Comparison of ENCODE assay signal across 1 cellular context in genomic region chr20:1855113-1855512, GRCh38.
TF ChIP-seq lines count a peak whose summit lies in the region.

No MANE protein-coding gene starts in this region.

TF ChIP-seq in HepG2, 621 proteins besides CTCF, POLR2A, EP300 and RAD21 (continued from another document and continues in another):
- TF ChIP-seq, protein P1, sequence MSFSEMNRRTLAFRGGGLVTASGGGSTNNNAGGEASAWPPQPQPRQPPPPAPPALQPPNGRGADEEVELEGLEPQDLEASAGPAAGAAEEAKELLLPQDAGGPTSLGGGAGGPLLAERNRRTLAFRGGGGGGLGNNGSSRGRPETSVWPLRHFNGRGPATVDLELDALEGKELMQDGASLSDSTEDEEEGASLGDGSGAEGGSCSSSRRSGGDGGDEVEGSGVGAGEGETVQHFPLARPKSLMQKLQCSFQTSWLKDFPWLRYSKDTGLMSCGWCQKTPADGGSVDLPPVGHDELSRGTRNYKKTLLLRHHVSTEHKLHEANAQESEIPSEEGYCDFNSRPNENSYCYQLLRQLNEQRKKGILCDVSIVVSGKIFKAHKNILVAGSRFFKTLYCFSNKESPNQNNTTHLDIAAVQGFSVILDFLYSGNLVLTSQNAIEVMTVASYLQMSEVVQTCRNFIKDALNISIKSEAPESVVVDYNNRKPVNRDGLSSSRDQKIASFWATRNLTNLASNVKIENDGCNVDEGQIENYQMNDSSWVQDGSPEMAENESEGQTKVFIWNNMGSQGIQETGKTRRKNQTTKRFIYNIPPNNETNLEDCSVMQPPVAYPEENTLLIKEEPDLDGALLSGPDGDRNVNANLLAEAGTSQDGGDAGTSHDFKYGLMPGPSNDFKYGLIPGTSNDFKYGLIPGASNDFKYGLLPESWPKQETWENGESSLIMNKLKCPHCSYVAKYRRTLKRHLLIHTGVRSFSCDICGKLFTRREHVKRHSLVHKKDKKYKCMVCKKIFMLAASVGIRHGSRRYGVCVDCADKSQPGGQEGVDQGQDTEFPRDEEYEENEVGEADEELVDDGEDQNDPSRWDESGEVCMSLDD (CRISPR knock-in tag; IDR thresholded peaks at IDR 0.05; ENCODE audit: borderline replicate concordance): no peak
- no peak for TF ChIP-seq NAIF1 (CRISPR knock-in tag; IDR thresholded peaks at IDR 0.05; ENCODE audit: borderline replicate concordance)
- TF ChIP-seq ZNF232 (CRISPR knock-in tag; IDR thresholded peaks at IDR 0.05; ENCODE audit: borderline replicate concordance): no peak
- TF ChIP-seq ZNF75D (CRISPR knock-in tag; IDR thresholded peaks at IDR 0.05; ENCODE audit: borderline replicate concordance): no peak
- TF ChIP-seq MAF1 (CRISPR knock-in tag; IDR thresholded peaks at IDR 0.05; ENCODE audit: borderline replicate concordance): no peak; the same call in 1 of the 2 replicates
- TF ChIP-seq CBX5 (CRISPR knock-in tag; IDR thresholded peaks at IDR 0.05; ENCODE audit: borderline replicate concordance): no peak
- no peak for TF ChIP-seq CHD4 (IDR thresholded peaks at IDR 0.05; ENCODE audit: borderline replicate concordance, low read length)
- no peak for TF ChIP-seq ZNF776 (CRISPR knock-in tag; IDR thresholded peaks at IDR 0.05)
- no peak for TF ChIP-seq GZF1 (CRISPR knock-in tag; IDR thresholded peaks at IDR 0.05)
- TF ChIP-seq, protein P2, sequence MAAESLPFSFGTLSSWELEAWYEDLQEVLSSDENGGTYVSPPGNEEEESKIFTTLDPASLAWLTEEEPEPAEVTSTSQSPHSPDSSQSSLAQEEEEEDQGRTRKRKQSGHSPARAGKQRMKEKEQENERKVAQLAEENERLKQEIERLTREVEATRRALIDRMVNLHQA (CRISPR knock-in tag; IDR thresholded peaks at IDR 0.05): no peak
- TF ChIP-seq ZC3H13 (CRISPR knock-in tag; IDR thresholded peaks at IDR 0.05): peak; percentile 26; the same call in 1 of the 2 replicates
- TF ChIP-seq, protein P3, sequence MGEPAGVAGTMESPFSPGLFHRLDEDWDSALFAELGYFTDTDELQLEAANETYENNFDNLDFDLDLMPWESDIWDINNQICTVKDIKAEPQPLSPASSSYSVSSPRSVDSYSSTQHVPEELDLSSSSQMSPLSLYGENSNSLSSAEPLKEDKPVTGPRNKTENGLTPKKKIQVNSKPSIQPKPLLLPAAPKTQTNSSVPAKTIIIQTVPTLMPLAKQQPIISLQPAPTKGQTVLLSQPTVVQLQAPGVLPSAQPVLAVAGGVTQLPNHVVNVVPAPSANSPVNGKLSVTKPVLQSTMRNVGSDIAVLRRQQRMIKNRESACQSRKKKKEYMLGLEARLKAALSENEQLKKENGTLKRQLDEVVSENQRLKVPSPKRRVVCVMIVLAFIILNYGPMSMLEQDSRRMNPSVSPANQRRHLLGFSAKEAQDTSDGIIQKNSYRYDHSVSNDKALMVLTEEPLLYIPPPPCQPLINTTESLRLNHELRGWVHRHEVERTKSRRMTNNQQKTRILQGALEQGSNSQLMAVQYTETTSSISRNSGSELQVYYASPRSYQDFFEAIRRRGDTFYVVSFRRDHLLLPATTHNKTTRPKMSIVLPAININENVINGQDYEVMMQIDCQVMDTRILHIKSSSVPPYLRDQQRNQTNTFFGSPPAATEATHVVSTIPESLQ (CRISPR knock-in tag; conservative IDR thresholded peaks at IDR 0.05): no peak
- TF ChIP-seq MYPOP (CRISPR knock-in tag; IDR thresholded peaks at IDR 0.05): no peak; the same call in 1 of the 2 replicates
- no peak for TF ChIP-seq ONECUT2 (CRISPR knock-in tag; IDR thresholded peaks at IDR 0.05)
- no peak for TF ChIP-seq ZNF138 (CRISPR knock-in tag; IDR thresholded peaks at IDR 0.05; ENCODE audit: low read depth)
- no peak for TF ChIP-seq MEF2D (CRISPR knock-in tag; IDR thresholded peaks at IDR 0.05)
- no peak for TF ChIP-seq ZNF354B (CRISPR knock-in tag; IDR thresholded peaks at IDR 0.05)
- peak; percentile 74; the same call in 1 of the 2 replicates for TF ChIP-seq NCOR1 (IDR thresholded peaks at IDR 0.05; ENCODE audit: borderline replicate concordance, low read length)
- no peak for TF ChIP-seq HNRNPLL (IDR thresholded peaks at IDR 0.05; ENCODE audit: low read depth, low read length, poor library complexity, severe bottlenecking)
- TF ChIP-seq BORCS8-MEF2B (CRISPR knock-in tag; IDR thresholded peaks at IDR 0.05): no peak
- TF ChIP-seq ZNF333 (CRISPR knock-in tag; IDR thresholded peaks at IDR 0.05; ENCODE audit: borderline replicate concordance): no peak
- peak; percentile 94 for TF ChIP-seq NR2C2 (CRISPR knock-in tag; IDR thresholded peaks at IDR 0.05; ENCODE audit: borderline replicate concordance)
- TF ChIP-seq HOXA5 (CRISPR knock-in tag; IDR thresholded peaks at IDR 0.05): no peak
- TF ChIP-seq, protein P4, sequence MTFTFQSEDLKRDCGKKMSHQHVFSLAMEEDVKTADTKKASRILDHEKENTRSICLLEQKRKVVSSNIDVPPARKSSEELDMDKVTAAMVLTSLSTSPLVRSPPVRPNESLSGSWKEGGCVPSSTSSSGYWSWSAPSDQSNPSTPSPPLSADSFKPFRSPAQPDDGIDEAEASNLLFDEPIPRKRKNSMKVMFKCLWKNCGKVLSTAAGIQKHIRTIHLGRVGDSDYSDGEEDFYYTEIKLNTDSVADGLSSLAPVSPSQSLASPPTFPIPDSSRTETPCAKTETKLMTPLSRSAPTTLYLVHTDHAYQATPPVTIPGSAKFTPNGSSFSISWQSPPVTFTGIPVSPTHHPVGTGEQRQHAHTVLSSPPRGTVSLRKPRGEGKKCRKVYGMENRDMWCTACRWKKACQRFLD (CRISPR knock-in tag; IDR thresholded peaks at IDR 0.05; ENCODE audit: borderline replicate concordance): no peak
- TF ChIP-seq ZNF326 (CRISPR knock-in tag; IDR thresholded peaks at IDR 0.05; ENCODE audit: borderline replicate concordance): no peak
- no peak for TF ChIP-seq ETS1 (CRISPR knock-in tag; IDR thresholded peaks at IDR 0.05)
- no peak for TF ChIP-seq ARID2 (CRISPR knock-in tag; IDR thresholded peaks at IDR 0.05; ENCODE audit: borderline replicate concordance)
- TF ChIP-seq HOXD1 (CRISPR knock-in tag; IDR thresholded peaks at IDR 0.05): no peak
- no peak for TF ChIP-seq ZNF709 (CRISPR knock-in tag; IDR thresholded peaks at IDR 0.05)
- no peak for TF ChIP-seq ZBTB34 (CRISPR knock-in tag; IDR thresholded peaks at IDR 0.05)
- TF ChIP-seq ZMYM3 (CRISPR knock-in tag; IDR thresholded peaks at IDR 0.05): no peak
- TF ChIP-seq CEBPB (IDR thresholded peaks at IDR 0.05; ENCODE audit: borderline replicate concordance, low read depth, low read length): no peak
- no peak for TF ChIP-seq NONO (IDR thresholded peaks at IDR 0.05)
- TF ChIP-seq NONO (CRISPR knock-in tag; conservative IDR thresholded peaks at IDR 0.05): 0 out of 2 replicates have a peak, but pooled peaks have one; percentile 45
- TF ChIP-seq ZNF766 (CRISPR knock-in tag; IDR thresholded peaks at IDR 0.05; ENCODE audit: borderline replicate concordance): no peak
- TF ChIP-seq, protein P5, sequence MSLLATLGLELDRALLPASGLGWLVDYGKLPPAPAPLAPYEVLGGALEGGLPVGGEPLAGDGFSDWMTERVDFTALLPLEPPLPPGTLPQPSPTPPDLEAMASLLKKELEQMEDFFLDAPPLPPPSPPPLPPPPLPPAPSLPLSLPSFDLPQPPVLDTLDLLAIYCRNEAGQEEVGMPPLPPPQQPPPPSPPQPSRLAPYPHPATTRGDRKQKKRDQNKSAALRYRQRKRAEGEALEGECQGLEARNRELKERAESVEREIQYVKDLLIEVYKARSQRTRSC (CRISPR knock-in tag; IDR thresholded peaks at IDR 0.05; ENCODE audit: low read depth): no peak
- TF ChIP-seq ZNF451 (CRISPR knock-in tag; IDR thresholded peaks at IDR 0.05): no peak
- no peak for TF ChIP-seq RBFOX2 (IDR thresholded peaks at IDR 0.05; ENCODE audit: low read depth, low read length)
- no peak for TF ChIP-seq SP1 (IDR thresholded peaks at IDR 0.05)
- TF ChIP-seq SP1 (CRISPR knock-in tag; IDR thresholded peaks at IDR 0.05): no peak
- no peak for TF ChIP-seq RFX3 (CRISPR knock-in tag; IDR thresholded peaks at IDR 0.05)
- TF ChIP-seq TEAD3 (CRISPR knock-in tag; optimal IDR thresholded peaks at IDR 0.05; ENCODE audit: borderline replicate concordance): peak; percentile 47
- no peak for TF ChIP-seq ZNF652 (CRISPR knock-in tag; IDR thresholded peaks at IDR 0.05; ENCODE audit: borderline replicate concordance, low read depth)
- TF ChIP-seq KLF12 (CRISPR knock-in tag; IDR thresholded peaks at IDR 0.05; ENCODE audit: borderline replicate concordance): no peak
- TF ChIP-seq, protein P6, sequence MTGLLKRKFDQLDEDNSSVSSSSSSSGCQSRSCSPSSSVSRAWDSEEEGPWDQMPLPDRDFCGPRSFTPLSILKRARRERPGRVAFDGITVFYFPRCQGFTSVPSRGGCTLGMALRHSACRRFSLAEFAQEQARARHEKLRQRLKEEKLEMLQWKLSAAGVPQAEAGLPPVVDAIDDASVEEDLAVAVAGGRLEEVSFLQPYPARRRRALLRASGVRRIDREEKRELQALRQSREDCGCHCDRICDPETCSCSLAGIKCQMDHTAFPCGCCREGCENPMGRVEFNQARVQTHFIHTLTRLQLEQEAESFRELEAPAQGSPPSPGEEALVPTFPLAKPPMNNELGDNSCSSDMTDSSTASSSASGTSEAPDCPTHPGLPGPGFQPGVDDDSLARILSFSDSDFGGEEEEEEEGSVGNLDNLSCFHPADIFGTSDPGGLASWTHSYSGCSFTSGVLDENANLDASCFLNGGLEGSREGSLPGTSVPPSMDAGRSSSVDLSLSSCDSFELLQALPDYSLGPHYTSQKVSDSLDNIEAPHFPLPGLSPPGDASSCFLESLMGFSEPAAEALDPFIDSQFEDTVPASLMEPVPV (CRISPR knock-in tag; IDR thresholded peaks at IDR 0.05): no peak
- TF ChIP-seq THAP8 (CRISPR knock-in tag; IDR thresholded peaks at IDR 0.05; ENCODE audit: borderline replicate concordance): no peak
